In genomic region chr17:76540381-76541300, GRCh38 we compare ENCODE assay signal across 9 cellular contexts. TPM values are rescaled to one million over a fixed set of nuclear protein-coding genes. Genes with fewer than 3 reads are reported as not detected.
DNase-seq lines count a peak whose midpoint lies in the region; ATAC-seq and TF ChIP-seq lines count a peak whose summit lies in the region.
"Had no signal": no experiment of that assay in that cellular context is flagged by ENCODE, and none has a peak within 500 bp of the region (broad histone marks: within the 10 kb centered on the region; RNA-seq: fewer than 3 reads in every experiment).

No MANE protein-coding gene starts in this region.

- H3K27ac ChIP-seq in body of pancreas = peak overlapping the region in 2 of 4 donors; percentile 13 to 61

- peak in 4 of 7 experiments; percentile 20 to 51 (median 30) for TF ChIP-seq CTCF in body of pancreas (IDR thresholded peaks at IDR 0.05)

- H3K9me3 ChIP-seq in body of pancreas = no peaks in the 10 kb centered on the region

- WGBS in body of pancreas, 2 donors = 11 to 14% methylated on average over 11 to 27 of the region's 27 CpGs

- ATAC-seq in body of pancreas (peak; percentile 96), HG02763 (IDR thresholded peaks at IDR 0.05; ENCODE audit: unreplicated experiment) (no peak)

- TF ChIP-seq POLR2A in body of pancreas (IDR thresholded peaks at IDR 0.05) = peak in 2 of 3 donors; percentile 33 to 46

- peaks cover 5 to 10% of the 10 kb centered on the region in 2 donors for H3K27me3 ChIP-seq in body of pancreas

- H3K4me3 ChIP-seq in body of pancreas = no peak overlapping the region

- H3K4me1 ChIP-seq in body of pancreas = peaks cover 49% of the 10 kb centered on the region

- DNase-seq in D341Med (ENCODE audit: low spot score) (peak; percentile 99), HS-27A (ENCODE audit: low read depth) (peak; percentile 40), NCI-H82 (lab: John Stamatoyannopoulos, UW) (peak; percentile 100), body of pancreas (peak; percentile 88 to 94 (median 91)), hepatic stellate cell (ENCODE audit: low spot score) (peak; percentile 99), pons (ENCODE audit: low spot score) (peak; percentile 99), activated gamma-delta T cell treated with Interleukin-2 at 50 U/mL for 16 hours (no peak)

- no peaks in the 10 kb centered on the region for H3K36me3 ChIP-seq in body of pancreas (replicated peaks in 1 of 2; ENCODE audit: insufficient read depth in 1 of 2, low read depth in 2 of 2)

- intact Hi-C loops in body of pancreas (cut with DNase I) = no loop called here

RNA-seq across cellular contexts. Expression of gene PRCD, which starts 0.8 kb away (rescaled TPM):
- 1 to 10 TPM in 1 of 2 donors, under 1 TPM in 1; 0.52 to 4.6 TPM for total RNA-seq in body of pancreas
- total RNA-seq: T-helper 1 cell treated with Interleukin-12 subunit alpha and Interleukin-12 subunit beta and Interleukin-4 antibody, amounts not matched to agents 30 ng/mL and 1 ng/mL, for 36 hours had no signal

RNA-seq across cellular contexts. Expression of gene CYGB, which starts 3.1 kb away (rescaled TPM):
- total RNA-seq in body of pancreas = 10 to 100 TPM in 1 of 2 donors, 1 to 10 TPM in 1; 9.6 to 21.1 TPM

RNA-seq across cellular contexts. Expression of gene RHBDF2, which starts 39.4 kb away (rescaled TPM):
- total RNA-seq in body of pancreas = 10 to 100 TPM; 23.1 to 48.1 TPM

RNA-seq across cellular contexts. Expression of gene ST6GALNAC2, which starts 45.0 kb away (rescaled TPM):
- 10 to 100 TPM in 1 of 2 donors, 1 to 10 TPM in 1; 6.9 to 10.1 TPM for total RNA-seq in body of pancreas
- total RNA-seq: T-helper 1 cell treated with Interleukin-12 subunit alpha and Interleukin-12 subunit beta and Interleukin-4 antibody, amounts not matched to agents 30 ng/mL and 1 ng/mL, for 36 hours had no signal
